ENCODE assay signal across 1 cellular context in the genomic region with DNA sequence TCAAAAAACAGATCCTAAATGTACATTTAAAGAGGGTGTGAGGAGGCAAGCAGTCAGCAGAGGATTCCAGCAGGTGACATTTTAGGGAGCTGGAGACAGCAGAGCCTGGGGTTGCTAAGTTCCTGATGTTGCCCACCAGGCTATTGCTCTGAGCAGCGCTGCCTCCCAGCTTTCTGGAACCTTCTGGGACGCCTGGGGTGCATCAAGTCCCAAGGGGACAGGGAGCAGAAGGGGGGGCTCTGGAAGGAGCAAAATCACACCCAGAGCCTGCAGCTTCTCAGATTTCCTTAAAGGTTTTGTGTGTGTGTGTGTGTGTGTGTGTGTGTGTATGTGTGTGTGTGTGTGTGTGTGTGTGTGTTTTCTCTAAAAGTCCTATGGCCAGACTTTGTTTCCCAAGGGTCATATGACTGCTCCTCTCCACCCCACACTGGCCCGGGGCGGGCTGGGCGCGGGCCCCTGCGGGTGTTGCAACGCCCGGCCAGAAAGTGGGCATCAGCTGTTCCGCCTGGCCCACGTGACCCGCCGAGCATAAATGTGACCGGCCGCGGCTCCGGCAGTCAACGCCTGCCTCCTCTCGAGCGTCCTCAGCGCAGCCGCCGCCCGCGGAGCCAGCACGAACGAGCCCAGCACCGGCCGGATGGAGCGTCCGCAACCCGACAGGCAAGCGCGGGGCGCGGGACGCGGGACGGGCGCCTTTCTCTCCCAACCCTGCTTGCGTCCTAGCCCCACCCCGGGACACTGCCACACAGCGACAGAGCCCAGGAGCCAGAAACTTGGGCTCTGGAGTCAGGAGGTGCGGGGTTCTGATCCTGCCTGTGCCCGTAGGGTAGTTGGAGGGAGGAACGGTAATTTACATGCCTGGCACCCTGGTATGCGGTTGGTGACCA.
TF ChIP-seq lines count a peak whose summit lies in the region.

A gene with protein sequence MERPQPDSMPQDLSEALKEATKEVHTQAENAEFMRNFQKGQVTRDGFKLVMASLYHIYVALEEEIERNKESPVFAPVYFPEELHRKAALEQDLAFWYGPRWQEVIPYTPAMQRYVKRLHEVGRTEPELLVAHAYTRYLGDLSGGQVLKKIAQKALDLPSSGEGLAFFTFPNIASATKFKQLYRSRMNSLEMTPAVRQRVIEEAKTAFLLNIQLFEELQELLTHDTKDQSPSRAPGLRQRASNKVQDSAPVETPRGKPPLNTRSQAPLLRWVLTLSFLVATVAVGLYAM (plus strand): TSS at position 560 of the 887 bp plus-strand sequence. CDS start 78 bp downstream, at position 638.

TF ChIP-seq in HepG2, 621 proteins besides CTCF, POLR2A, EP300 and RAD21 (continued from another document and continues in another):
- TF ChIP-seq, protein P1, sequence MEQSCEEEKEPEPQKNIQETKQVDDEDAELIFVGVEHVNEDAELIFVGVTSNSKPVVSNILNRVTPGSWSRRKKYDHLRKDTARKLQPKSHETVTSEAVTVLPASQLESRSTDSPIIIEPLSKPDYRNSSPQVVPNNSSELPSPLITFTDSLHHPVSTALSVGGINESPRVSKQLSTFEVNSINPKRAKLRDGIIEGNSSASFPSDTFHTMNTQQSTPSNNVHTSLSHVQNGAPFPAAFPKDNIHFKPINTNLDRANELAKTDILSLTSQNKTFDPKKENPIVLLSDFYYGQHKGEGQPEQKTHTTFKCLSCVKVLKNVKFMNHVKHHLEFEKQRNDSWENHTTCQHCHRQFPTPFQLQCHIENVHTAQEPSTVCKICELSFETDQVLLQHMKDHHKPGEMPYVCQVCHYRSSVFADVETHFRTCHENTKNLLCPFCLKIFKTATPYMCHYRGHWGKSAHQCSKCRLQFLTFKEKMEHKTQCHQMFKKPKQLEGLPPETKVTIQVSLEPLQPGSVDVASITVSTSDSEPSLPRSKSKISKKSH (CRISPR knock-in tag; IDR thresholded peaks at IDR 0.05; ENCODE audit: borderline replicate concordance): no peak; the same call in 1 of the 2 replicates
- no peak for TF ChIP-seq SYNCRIP (IDR thresholded peaks at IDR 0.05; ENCODE audit: insufficient read depth, low read depth, low read length)
- TF ChIP-seq ZNF281 (CRISPR knock-in tag; IDR thresholded peaks at IDR 0.05; ENCODE audit: borderline replicate concordance): no peak
- TF ChIP-seq SMYD3 (CRISPR knock-in tag; IDR thresholded peaks at IDR 0.05): no peak
- TF ChIP-seq MTF2 (CRISPR knock-in tag; IDR thresholded peaks at IDR 0.05; ENCODE audit: borderline replicate concordance): no peak
- TF ChIP-seq MIER2 (CRISPR knock-in tag; IDR thresholded peaks at IDR 0.05): no peak
- peak; percentile 36; the same call in 1 of the 2 replicates for TF ChIP-seq YEATS2 (CRISPR knock-in tag; IDR thresholded peaks at IDR 0.05; ENCODE audit: borderline replicate concordance)
- TF ChIP-seq ZBTB2 (CRISPR knock-in tag; IDR thresholded peaks at IDR 0.05; ENCODE audit: low read depth): no peak
- no peak for TF ChIP-seq PHF5A (CRISPR knock-in tag; IDR thresholded peaks at IDR 0.05; ENCODE audit: low read depth, unreplicated experiment)
- TF ChIP-seq MLLT10 (CRISPR knock-in tag; IDR thresholded peaks at IDR 0.05): no peak
- TF ChIP-seq FOXM1 (CRISPR knock-in tag; IDR thresholded peaks at IDR 0.05): no peak
- peak; percentile 66; the same call in 1 of the 2 replicates for TF ChIP-seq ZNF296 (CRISPR knock-in tag; conservative IDR thresholded peaks at IDR 0.05)
- peak; percentile 48; the same call in 1 of the 2 replicates for TF ChIP-seq FOXA3 (CRISPR knock-in tag; IDR thresholded peaks at IDR 0.05)
- TF ChIP-seq ZNF30 (CRISPR knock-in tag; IDR thresholded peaks at IDR 0.05): no peak
- peak; percentile 75; the same call in 1 of the 2 replicates for TF ChIP-seq SIN3A (IDR thresholded peaks at IDR 0.05; ENCODE audit: borderline replicate concordance, low read depth, low read length)
- TF ChIP-seq, protein P2, sequence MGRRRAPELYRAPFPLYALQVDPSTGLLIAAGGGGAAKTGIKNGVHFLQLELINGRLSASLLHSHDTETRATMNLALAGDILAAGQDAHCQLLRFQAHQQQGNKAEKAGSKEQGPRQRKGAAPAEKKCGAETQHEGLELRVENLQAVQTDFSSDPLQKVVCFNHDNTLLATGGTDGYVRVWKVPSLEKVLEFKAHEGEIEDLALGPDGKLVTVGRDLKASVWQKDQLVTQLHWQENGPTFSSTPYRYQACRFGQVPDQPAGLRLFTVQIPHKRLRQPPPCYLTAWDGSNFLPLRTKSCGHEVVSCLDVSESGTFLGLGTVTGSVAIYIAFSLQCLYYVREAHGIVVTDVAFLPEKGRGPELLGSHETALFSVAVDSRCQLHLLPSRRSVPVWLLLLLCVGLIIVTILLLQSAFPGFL (CRISPR knock-in tag; IDR thresholded peaks at IDR 0.05): no peak
- TF ChIP-seq ZBTB42 (CRISPR knock-in tag; IDR thresholded peaks at IDR 0.05): no peak
- TF ChIP-seq, protein P3, sequence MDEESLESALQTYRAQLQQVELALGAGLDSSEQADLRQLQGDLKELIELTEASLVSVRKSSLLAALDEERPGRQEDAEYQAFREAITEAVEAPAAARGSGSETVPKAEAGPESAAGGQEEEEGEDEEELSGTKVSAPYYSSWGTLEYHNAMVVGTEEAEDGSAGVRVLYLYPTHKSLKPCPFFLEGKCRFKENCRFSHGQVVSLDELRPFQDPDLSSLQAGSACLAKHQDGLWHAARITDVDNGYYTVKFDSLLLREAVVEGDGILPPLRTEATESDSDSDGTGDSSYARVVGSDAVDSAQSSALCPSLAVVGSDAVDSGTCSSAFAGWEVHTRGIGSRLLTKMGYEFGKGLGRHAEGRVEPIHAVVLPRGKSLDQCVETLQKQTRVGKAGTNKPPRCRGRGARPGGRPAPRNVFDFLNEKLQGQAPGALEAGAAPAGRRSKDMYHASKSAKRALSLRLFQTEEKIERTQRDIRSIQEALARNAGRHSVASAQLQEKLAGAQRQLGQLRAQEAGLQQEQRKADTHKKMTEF (CRISPR knock-in tag; IDR thresholded peaks at IDR 0.05): peak; percentile 80
- peak; percentile 53; the same call in 1 of the 2 replicates for TF ChIP-seq ZNF441 (CRISPR knock-in tag; IDR thresholded peaks at IDR 0.05; ENCODE audit: borderline replicate concordance)
- 0 out of 2 replicates have a peak, but pooled peaks have one; percentile 13 for TF ChIP-seq HNF1A (IDR thresholded peaks at IDR 0.05; ENCODE audit: low read depth)
- TF ChIP-seq HNF1A (CRISPR knock-in tag; IDR thresholded peaks at IDR 0.05; ENCODE audit: borderline replicate concordance): peak; percentile 69; the same call in 1 of the 2 replicates
- TF ChIP-seq ZNF143 (CRISPR knock-in tag; IDR thresholded peaks at IDR 0.05): no peak
- peak; percentile 88 for TF ChIP-seq ZFP91 (CRISPR knock-in tag; IDR thresholded peaks at IDR 0.05; ENCODE audit: borderline replicate concordance)
- TF ChIP-seq ZSCAN29 (CRISPR knock-in tag; conservative IDR thresholded peaks at IDR 0.05): peak; percentile 70; the same call in 1 of the 2 replicates
- peak; percentile 84 for TF ChIP-seq HOXA5 (CRISPR knock-in tag; IDR thresholded peaks at IDR 0.05)
- TF ChIP-seq NR1H2 (CRISPR knock-in tag; IDR thresholded peaks at IDR 0.05; ENCODE audit: borderline replicate concordance, low read depth): no peak
- peak; percentile 22; the same call in 1 of the 2 replicates for TF ChIP-seq ZNF292 (CRISPR knock-in tag; IDR thresholded peaks at IDR 0.05; ENCODE audit: borderline replicate concordance, low read depth)
- TF ChIP-seq ZNF362 (CRISPR knock-in tag; IDR thresholded peaks at IDR 0.05; ENCODE audit: borderline replicate concordance): peak; percentile 63; the same call in 1 of the 2 replicates
- TF ChIP-seq ZHX1 (CRISPR knock-in tag; IDR thresholded peaks at IDR 0.05; ENCODE audit: low read depth): no peak
- TF ChIP-seq SRF (IDR thresholded peaks at IDR 0.05; ENCODE audit: low read depth, low read length): no peak
- TF ChIP-seq BORCS8-MEF2B (CRISPR knock-in tag; IDR thresholded peaks at IDR 0.05): no peak; the same call in 1 of the 2 replicates
- no peak for TF ChIP-seq GTF2F1 (IDR thresholded peaks at IDR 0.05; ENCODE audit: low read length)
